Comparison of ENCODE assay signal across 8 cellular contexts in the genomic region with DNA sequence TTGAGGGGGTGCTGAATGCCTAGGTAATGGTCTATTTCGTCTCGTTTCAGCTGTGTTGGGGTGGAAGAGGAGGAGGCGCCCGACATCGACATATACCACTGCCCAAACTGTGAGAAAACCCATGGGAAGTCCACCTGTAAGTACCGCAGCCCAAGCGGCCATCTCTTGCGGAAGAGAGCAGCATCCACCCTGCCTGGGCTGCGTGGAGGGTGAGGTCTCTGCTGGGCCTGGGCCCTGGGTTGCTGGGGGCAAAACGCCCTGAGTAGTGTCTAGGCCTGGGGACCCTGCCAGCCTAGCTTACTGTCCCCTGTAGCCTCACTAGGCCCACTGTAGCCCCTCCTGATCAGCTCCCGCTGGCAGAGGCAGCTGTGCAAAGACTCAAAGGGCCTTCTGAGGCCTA.
"Had no signal": no experiment of that assay in that cellular context is flagged by ENCODE, and none has a peak within 500 bp of the region (broad histone marks: within the 10 kb centered on the region; RNA-seq: fewer than 3 reads in every experiment).

No MANE protein-coding gene starts in this region.

- H3K4me3 Mint-ChIP-seq: HFFc6, IgD-negative memory B cell had no signal

- DNase-seq: GOT3, H7, HFFc6 had no signal

- H3K36me3 Mint-ChIP-seq: IgD-negative memory B cell had no signal

- ATAC-seq: HCT116, HepG2 had no signal

- H3K4me3 ChIP-seq: HAP-1 had no signal

- H3K4me1 ChIP-seq: HAP-1 had no signal

- H3K36me3 ChIP-seq: HAP-1 had no signal

- H3K27ac Mint-ChIP-seq: HFFc6 had no signal

- H3K27me3 Mint-ChIP-seq: IgD-negative memory B cell had no signal

- H3K9me3 ChIP-seq: HAP-1 had no signal

- H3K27ac ChIP-seq: HL-60 had no signal
